7 cellular contexts compared by ENCODE assay signal in genomic region chr19:14249891-14250290, GRCh38. TPM values are rescaled to one million over a fixed set of nuclear protein-coding genes. Genes with fewer than 3 reads are reported as not detected.
DNase-seq lines count a peak whose midpoint lies in the region; ATAC-seq and TF ChIP-seq lines count a peak whose summit lies in the region.
"Not testable (repeated sequence)": the region's sequence is repeated elsewhere in the genome, so short reads cannot be mapped to it uniquely, and the experiment has no call there.

No MANE protein-coding gene starts in this region.

- not testable (repeated sequence) for H3K36me3 Mint-ChIP-seq in CD8-positive, alpha-beta T cell; activated B cell treated with CpG ODN at 0.5 μM for 24 hours (ENCODE audit: low read depth); activated T-helper 17 cell treated with anti-CD3 and anti-CD28 coated beads, Interleukin-2, amount 50 U/mL, for 72 hours (ENCODE audit: low read depth); central memory CD8-positive, alpha-beta T cell (ENCODE audit: insufficient read depth)

- H3K23ac ChIP-seq in mesendoderm (ENCODE audit: low read length); neuronal stem cell (ENCODE audit: low read depth, low read length, poor library complexity): not testable (repeated sequence)

- H2BK15ac ChIP-seq in mesendoderm (replicated peaks; ENCODE audit: low read depth); neuronal stem cell (ENCODE audit: low read length): not testable (repeated sequence)

- not testable (repeated sequence) for H3K4me1 Mint-ChIP-seq in CD8-positive, alpha-beta T cell (ENCODE audit: low read depth); activated T-helper 17 cell treated with anti-CD3 and anti-CD28 coated beads, Interleukin-2, amount 50 U/mL, for 72 hours; central memory CD8-positive, alpha-beta T cell
- peaks cover 26% of the 10 kb centered on the region for H3K4me1 Mint-ChIP-seq in activated B cell treated with CpG ODN at 0.5 μM for 24 hours

- not testable (repeated sequence) for H3K27me3 Mint-ChIP-seq in CD8-positive, alpha-beta T cell (ENCODE audit: low read depth); activated B cell treated with CpG ODN at 0.5 μM for 24 hours; activated T-helper 17 cell treated with anti-CD3 and anti-CD28 coated beads, Interleukin-2, amount 50 U/mL, for 72 hours; central memory CD8-positive, alpha-beta T cell

- POLR2A ChIA-PET in CD8-positive, alpha-beta T cell (lab: Charles Lee): not testable (repeated sequence)
- POLR2A ChIA-PET in activated B cell treated with CpG ODN at 0.5 μM for 24 hours (lab: Charles Lee): interaction anchor here (0.7 kb wide), 1 partner anchor 112 kb away, joined by 3 read pairs; no protein-coding TSS in a partner anchor

- H2AK5ac ChIP-seq in mesendoderm (ENCODE audit: low read length): not testable (repeated sequence)
- peak overlapping the region; percentile 75 for H2AK5ac ChIP-seq in neuronal stem cell (ENCODE audit: low read depth, low read length)

- not testable (repeated sequence) for H3K9me3 Mint-ChIP-seq in CD8-positive, alpha-beta T cell; activated B cell treated with CpG ODN at 0.5 μM for 24 hours; activated T-helper 17 cell treated with anti-CD3 and anti-CD28 coated beads, Interleukin-2, amount 50 U/mL, for 72 hours; central memory CD8-positive, alpha-beta T cell

- not testable (repeated sequence) for H4K8ac ChIP-seq in mesendoderm (ENCODE audit: low read depth, low read length); neuronal stem cell (ENCODE audit: low read depth, low read length)

- not testable (repeated sequence) for H3K4ac ChIP-seq in mesendoderm (ENCODE audit: low read depth, low read length); neuronal stem cell (ENCODE audit: low read length)

- not testable (repeated sequence) for DNase-seq in CD8-positive, alpha-beta T cell; activated B cell treated with CpG ODN at 0.5 μM for 24 hours; central memory CD8-positive, alpha-beta T cell (ENCODE audit: low spot score in 2 of 2); mesendoderm; neuronal stem cell (ENCODE audit: low spot score)

- not testable (repeated sequence) for H3K36me3 ChIP-seq in CD8-positive, alpha-beta T cell (ENCODE audit: insufficient read depth, low read length); HUES64 (ENCODE audit: insufficient read depth, low read length); mesendoderm (ENCODE audit: control insufficient read depth, insufficient read depth, low read length); neuronal stem cell (replicated peaks in 1 of 2; ENCODE audit: control insufficient read depth in 2 of 2, insufficient read depth in 2 of 2, low read length in 2 of 2)

- H2AFZ ChIP-seq in neuronal stem cell (ENCODE audit: low read length): not testable (repeated sequence)

- H3K9me3 ChIP-seq in CD8-positive, alpha-beta T cell (ENCODE audit: low read length); HUES64 (ENCODE audit: insufficient read depth, low read depth, low read length); neuronal stem cell (replicated peaks in 1 of 2; ENCODE audit: control insufficient read depth in 2 of 2, insufficient read depth in 1 of 2, low read depth in 1 of 2, low read length in 2 of 2): not testable (repeated sequence)

- peak overlapping the region; percentile 95 for H3K56ac ChIP-seq in mesendoderm (ENCODE audit: low read length)

- not testable (repeated sequence) for ATAC-seq in CD8-positive, alpha-beta T cell; activated B cell treated with CpG ODN at 0.5 μM for 24 hours (ENCODE audit: low read depth); activated T-helper 17 cell treated with anti-CD3 and anti-CD28 coated beads, Interleukin-2, amount 50 U/mL, for 72 hours (replicated peaks); central memory CD8-positive, alpha-beta T cell (replicated peaks; ENCODE audit: extremely low read depth, poor library complexity, severe bottlenecking)

- H2BK12ac ChIP-seq in neuronal stem cell (ENCODE audit: low read length): not testable (repeated sequence)

- not testable (repeated sequence) for H3K14ac ChIP-seq in neuronal stem cell (ENCODE audit: low read length)

- H3K79me2 ChIP-seq in mesendoderm (ENCODE audit: control insufficient read depth, insufficient read depth, low read length): not testable (repeated sequence)

- H3K79me1 ChIP-seq in mesendoderm (ENCODE audit: low read length); neuronal stem cell (ENCODE audit: low read depth, low read length): not testable (repeated sequence)

- not testable (repeated sequence) for H3K4me3 ChIP-seq in CD8-positive, alpha-beta T cell (ENCODE audit: low read depth, low read length); mesendoderm (ENCODE audit: low read length)
- H3K4me3 ChIP-seq in HUES64 (ENCODE audit: low read length): peak overlapping the region; percentile 61; the same call in 1 of the 2 replicates
- H3K4me3 ChIP-seq in neuronal stem cell (ENCODE audit: low read length in 2 of 2): peak overlapping the region in 1 of 2 donors; percentile 50

- CTCF ChIA-PET in CD8-positive, alpha-beta T cell (lab: Charles Lee); activated B cell treated with CpG ODN at 0.5 μM for 24 hours (lab: Charles Lee): not testable (repeated sequence)

- H3K27ac Mint-ChIP-seq in CD8-positive, alpha-beta T cell; activated B cell treated with CpG ODN at 0.5 μM for 24 hours: not testable (repeated sequence)
- H3K27ac Mint-ChIP-seq in activated T-helper 17 cell treated with anti-CD3 and anti-CD28 coated beads, Interleukin-2, amount 50 U/mL, for 72 hours: peak overlapping the region; percentile 33
- peak overlapping the region; percentile 32 for H3K27ac Mint-ChIP-seq in central memory CD8-positive, alpha-beta T cell (ENCODE audit: low read depth)

- H2BK5ac ChIP-seq in mesendoderm (ENCODE audit: low read length): not testable (repeated sequence)
- peak overlapping the region; percentile 66 for H2BK5ac ChIP-seq in neuronal stem cell (ENCODE audit: low read length)

- H3K9ac ChIP-seq in HUES64 (ENCODE audit: low read depth, low read length); mesendoderm (ENCODE audit: low read length); neuronal stem cell (ENCODE audit: low read depth, low read length, poor library complexity): not testable (repeated sequence)

- H2BK120ac ChIP-seq in mesendoderm (ENCODE audit: low read depth, low read length); neuronal stem cell (ENCODE audit: low read depth, low read length): not testable (repeated sequence)

- not testable (repeated sequence) for TF ChIP-seq CTCF in CD8-positive, alpha-beta T cell (IDR thresholded peaks at IDR 0.05); activated B cell treated with CpG ODN at 0.5 μM for 24 hours (IDR thresholded peaks at IDR 0.05)

- peaks cover 11% of the 10 kb centered on the region for H3K4me1 ChIP-seq in CD8-positive, alpha-beta T cell (ENCODE audit: insufficient read depth, low read length)
- H3K4me1 ChIP-seq in HUES64 (ENCODE audit: insufficient read depth, low read length); mesendoderm (ENCODE audit: control insufficient read depth, low read depth, low read length); neuronal stem cell (ENCODE audit: control insufficient read depth in 2 of 2, insufficient read depth in 1 of 2, low read depth in 1 of 2, low read length in 2 of 2): not testable (repeated sequence)

- intact Hi-C loops in CD8-positive, alpha-beta T cell (cut with DNase I, micrococcal nuclease); activated B cell treated with CpG ODN at 0.5 μM for 24 hours (cut with micrococcal nuclease): not testable (repeated sequence)

- WGBS in HUES64: 63% methylated on average over 2 of the region's 2 CpGs
- no CpG with 5 or more reads among the region's 2 CpGs for WGBS in mesendoderm (ENCODE audit: extremely low coverage, insufficient coverage, low lambda C conversion rate)
- no CpG with 5 or more reads among the region's 2 CpGs for WGBS in neuronal stem cell (ENCODE audit: extremely low coverage in 2 of 2, insufficient read length in 2 of 2, insufficient replicate concordance in 1 of 2), 2 donors

- H3K18ac ChIP-seq in mesendoderm (ENCODE audit: low read length): peak overlapping the region; percentile 99
- H3K18ac ChIP-seq in neuronal stem cell (ENCODE audit: low read length): not testable (repeated sequence)

- H4K91ac ChIP-seq in neuronal stem cell (ENCODE audit: low read depth, low read length, poor library complexity): peak overlapping the region; percentile 95

- not testable (repeated sequence) for H3K27me3 ChIP-seq in CD8-positive, alpha-beta T cell (ENCODE audit: insufficient read depth, low read length); HUES64 (ENCODE audit: insufficient read depth, low read length); mesendoderm (ENCODE audit: insufficient read depth, low read length, poor library complexity); neuronal stem cell (ENCODE audit: control insufficient read depth in 3 of 3, insufficient read depth in 3 of 3, low read depth in 1 of 3, low read length in 3 of 3)

- not testable (repeated sequence) for H4K5ac ChIP-seq in mesendoderm (ENCODE audit: low read length)

- H3K27ac ChIP-seq in CD8-positive, alpha-beta T cell (ENCODE audit: low read depth, low read length): not testable (repeated sequence)
- peak overlapping the region; percentile 99; the same call in 1 of the 2 replicates for H3K27ac ChIP-seq in HUES64 (ENCODE audit: low read depth, low read length)
- peak overlapping the region; percentile 95 for H3K27ac ChIP-seq in mesendoderm (ENCODE audit: low read depth, low read length)
- H3K27ac ChIP-seq in neuronal stem cell (replicated peaks; ENCODE audit: low read length): peak overlapping the region; percentile 99

- H3K4me2 ChIP-seq in mesendoderm (ENCODE audit: low read length); neuronal stem cell (ENCODE audit: insufficient read depth, low read length, poor library complexity, severe bottlenecking): not testable (repeated sequence)

- peak overlapping the region; percentile 76 for H3K4me3 Mint-ChIP-seq in CD8-positive, alpha-beta T cell
- peak overlapping the region; percentile 78 for H3K4me3 Mint-ChIP-seq in activated B cell treated with CpG ODN at 0.5 μM for 24 hours
- peak overlapping the region; percentile 53 for H3K4me3 Mint-ChIP-seq in activated T-helper 17 cell treated with anti-CD3 and anti-CD28 coated beads, Interleukin-2, amount 50 U/mL, for 72 hours
- peak overlapping the region; percentile 67 for H3K4me3 Mint-ChIP-seq in central memory CD8-positive, alpha-beta T cell

RNA-seq across cellular contexts. Expression of gene ADGRL1, which starts 43.9 kb away (rescaled TPM):
- total RNA-seq in CD8-positive, alpha-beta T cell: 10 to 100 TPM; 19.9 to 20.5 TPM
- polyA plus RNA-seq in HUES64 (2013, experiment 1 of 2): 60.2 TPM
- polyA plus RNA-seq in HUES64 (2013, experiment 2 of 2): 61.1 TPM
- total RNA-seq in activated B cell treated with CpG ODN at 0.5 μM for 24 hours: 1.4 and 2.7 TPM in 2 replicates
- total RNA-seq in activated T-helper 17 cell treated with anti-CD3 and anti-CD28 coated beads, Interleukin-2, amount 50 U/mL, for 72 hours: 1 to 10 TPM; 3.9 to 8.4 TPM
- 34.1 TPM for polyA plus RNA-seq in mesendoderm (2013, experiment 1 of 2)
- 34.3 TPM for polyA plus RNA-seq in mesendoderm (2013, experiment 2 of 2)
- polyA plus RNA-seq in neuronal stem cell (2013, experiment 1 of 2): 41.4 TPM
- 42.1 TPM for polyA plus RNA-seq in neuronal stem cell (2013, experiment 2 of 2)
